ENCODE assay signal across 30 cellular contexts in the genomic region with DNA sequence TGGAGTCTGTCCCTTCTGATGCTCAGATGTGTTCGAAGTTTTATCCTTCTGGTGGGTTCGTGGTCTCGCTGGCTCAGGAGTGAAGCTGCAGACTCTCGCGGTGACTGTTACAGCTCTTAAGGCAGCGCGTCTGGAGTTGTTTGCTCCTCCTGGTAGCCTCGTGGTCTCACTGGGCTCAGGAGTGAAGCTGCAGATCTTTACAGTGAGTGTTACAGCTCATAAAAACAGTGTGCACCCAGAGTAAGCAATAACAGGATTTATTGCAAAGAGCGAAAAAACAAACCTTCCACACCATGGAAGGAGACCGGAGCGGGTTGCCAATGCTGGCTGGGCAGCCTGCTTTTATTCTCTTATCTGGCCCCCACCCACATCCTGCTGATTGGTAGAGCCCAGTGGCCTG.
"Had no signal": no experiment of that assay in that cellular context is flagged by ENCODE, and none has a peak within 500 bp of the region (broad histone marks: within the 10 kb centered on the region; RNA-seq: fewer than 3 reads in every experiment).

No MANE protein-coding gene starts in this region.

- H3K9me3 ChIP-seq: esophagus muscularis mucosa, gastrocnemius medialis, heart left ventricle had no signal

- H3K36me3 Mint-ChIP-seq: activated naive CD8-positive, alpha-beta T cell; WTC11 had no signal

- H3K27ac Mint-ChIP-seq: activated CD4-positive, alpha-beta T cell treated with anti-CD3 and anti-CD28 coated beads, Interleukin-2, amount 10 ng/mL, durations not matched to agents 7 days and 5 days; activated CD8-positive, alpha-beta T cell treated with anti-CD3 and anti-CD28 coated beads for 36 hours; activated naive CD8-positive, alpha-beta T cell; activated T-helper 17 cell treated with anti-CD3 and anti-CD28 coated beads, Interleukin-2, amount 50 U/mL, for 72 hours; dendritic cell treated with granulocyte-macrophage colony-stimulating factor and Interleukin-4, amounts not matched to agents 40 ng/mL and 50 ng/mL, for 4 days; WTC11 had no signal

- H3K27ac ChIP-seq: brain microvascular endothelial cell, coronary artery, dorsolateral prefrontal cortex, esophagus muscularis mucosa, foreskin keratinocyte, gastrocnemius medialis, heart left ventricle had no signal

- FAIRE-seq: astrocyte had no signal

- H3K4me1 Mint-ChIP-seq: activated T-helper 17 cell treated with anti-CD3 and anti-CD28 coated beads, Interleukin-2, amount 50 U/mL, for 72 hours; WTC11 had no signal

- H3K27me3 ChIP-seq: brain microvascular endothelial cell, esophagus muscularis mucosa, foreskin keratinocyte, gastrocnemius medialis, heart left ventricle had no signal

- H3K4me3 ChIP-seq: coronary artery, dorsolateral prefrontal cortex, esophagus muscularis mucosa, gastrocnemius medialis, heart left ventricle had no signal

- H3K4me1 ChIP-seq: foreskin keratinocyte, gastrocnemius medialis had no signal

- H3K9me3 Mint-ChIP-seq: activated CD4-positive, alpha-beta T cell treated with anti-CD3 and anti-CD28 coated beads, Interleukin-2, amount 10 ng/mL, durations not matched to agents 7 days and 5 days; activated CD8-positive, alpha-beta T cell treated with anti-CD3 and anti-CD28 coated beads for 36 hours; activated T-cell treated with anti-CD3 and anti-CD28 coated beads, Interleukin-2, amount 50 U/mL, for 4 hours; activated T-helper 17 cell treated with anti-CD3 and anti-CD28 coated beads, Interleukin-2, amount 50 U/mL, for 72 hours; central memory CD8-positive, alpha-beta T cell; dendritic cell treated with granulocyte-macrophage colony-stimulating factor and Interleukin-4, amounts not matched to agents 40 ng/mL and 50 ng/mL, for 4 days; WTC11 had no signal

- H3K36me3 ChIP-seq: brain microvascular endothelial cell, esophagus muscularis mucosa, gastrocnemius medialis, heart left ventricle had no signal

- DNase-seq: activated CD4-positive, alpha-beta T cell treated with anti-CD3 and anti-CD28 coated beads for 1 hour; activated CD4-positive, alpha-beta T cell treated with anti-CD3 and anti-CD28 coated beads for 4 hours; activated CD4-positive, alpha-beta T cell treated with anti-CD3 and anti-CD28 coated beads, Interleukin-2, amount 10 ng/mL, durations not matched to agents 7 days and 5 days; activated CD4-positive, alpha-beta T cell treated with anti-CD3 and anti-CD28 coated beads, Interleukin-2, amount 50 U/mL, for 4 hours; activated CD8-positive, alpha-beta memory T cell treated with anti-CD3 and anti-CD28 coated beads for 24 hours; activated CD8-positive, alpha-beta T cell treated with anti-CD3 and anti-CD28 coated beads for 36 hours; activated effector memory CD4-positive, alpha-beta T cell treated with Interleukin-2 at 50 U/mL for 16 hours; activated gamma-delta T cell treated with Interleukin-2 at 50 U/mL for 16 hours; activated naive CD4-positive, alpha-beta T cell treated with anti-CD3 and anti-CD28 coated beads, Interleukin-2, amount 50 U/mL, for 16 hours; activated naive CD4-positive, alpha-beta T cell treated with Interleukin-2 at 50 U/mL for 16 hours; activated T-cell treated with anti-CD3 and anti-CD28 coated beads, Interleukin-2, amount 50 U/mL, for 4 hours; amniotic stem cell; anterior cingulate cortex; brain microvascular endothelial cell; dorsolateral prefrontal cortex; effector memory CD4-positive, alpha-beta T cell; erythroblast; foreskin keratinocyte; gastrocnemius medialis; glutamatergic neuron; heart left ventricle; T-helper 2 cell had no signal

- H3K4me3 Mint-ChIP-seq: activated CD4-positive, alpha-beta T cell treated with anti-CD3 and anti-CD28 coated beads, Interleukin-2, amount 10 ng/mL, durations not matched to agents 7 days and 5 days; activated CD8-positive, alpha-beta T cell treated with anti-CD3 and anti-CD28 coated beads for 36 hours; activated naive CD8-positive, alpha-beta T cell; activated T-cell treated with anti-CD3 and anti-CD28 coated beads, Interleukin-2, amount 50 U/mL, for 4 hours; activated T-helper 17 cell treated with anti-CD3 and anti-CD28 coated beads, Interleukin-2, amount 50 U/mL, for 72 hours; central memory CD8-positive, alpha-beta T cell; dendritic cell treated with granulocyte-macrophage colony-stimulating factor and Interleukin-4, amounts not matched to agents 40 ng/mL and 50 ng/mL, for 4 days; WTC11 had no signal

- H3K27me3 Mint-ChIP-seq: activated CD4-positive, alpha-beta T cell treated with anti-CD3 and anti-CD28 coated beads, Interleukin-2, amount 10 ng/mL, durations not matched to agents 7 days and 5 days; activated CD8-positive, alpha-beta T cell treated with anti-CD3 and anti-CD28 coated beads for 36 hours; activated naive CD8-positive, alpha-beta T cell; activated T-helper 17 cell treated with anti-CD3 and anti-CD28 coated beads, Interleukin-2, amount 50 U/mL, for 72 hours; central memory CD8-positive, alpha-beta T cell had no signal

- ATAC-seq: activated CD8-positive, alpha-beta T cell treated with anti-CD3 and anti-CD28 coated beads for 36 hours; activated T-cell treated with anti-CD3 and anti-CD28 coated beads, Interleukin-2, amount 50 U/mL, for 4 hours; activated T-helper 17 cell treated with anti-CD3 and anti-CD28 coated beads, Interleukin-2, amount 50 U/mL, for 72 hours; foreskin keratinocyte; gastrocnemius medialis; heart left ventricle; WTC11 had no signal
